In genomic region chr17:68258890-68259435, GRCh38 we compare ENCODE assay signal across 8 cellular contexts. TPM values are rescaled to one million over a fixed set of nuclear protein-coding genes. Genes with fewer than 3 reads are reported as not detected.
DNase-seq lines count a peak whose midpoint lies in the region; ATAC-seq, FAIRE-seq and TF ChIP-seq lines count a peak whose summit lies in the region.
"Not testable (repeated sequence)": the region's sequence is repeated elsewhere in the genome, so short reads cannot be mapped to it uniquely, and the experiment has no call there.

No MANE protein-coding gene starts in this region.

- not testable (repeated sequence) for H3K9me3 Mint-ChIP-seq in activated CD4-positive, alpha-beta T cell treated with anti-CD3 and anti-CD28 coated beads, Interleukin-2, amount 10 ng/mL, durations not matched to agents 7 days and 5 days

- H3K36me3 Mint-ChIP-seq in activated CD4-positive, alpha-beta T cell treated with anti-CD3 and anti-CD28 coated beads, Interleukin-2, amount 10 ng/mL, durations not matched to agents 7 days and 5 days (ENCODE audit: low read depth), result peaks cover 39% of the 10 kb centered on the region

- not testable (repeated sequence) for TF ChIP-seq CTCF in bronchial epithelial cell (IDR thresholded peaks at IDR 0.05; ENCODE audit: insufficient read depth, low read length, severe bottlenecking); kidney (IDR thresholded peaks at IDR 0.05; ENCODE audit: borderline replicate concordance, extremely low read depth, insufficient read depth)

- ATAC-seq in GM18907 (IDR thresholded peaks at IDR 0.05; ENCODE audit: unreplicated experiment) (peak; percentile 89), HG02885 (IDR thresholded peaks at IDR 0.05; ENCODE audit: poor library complexity, unreplicated experiment) (peak; percentile 90)

- not testable (repeated sequence) for H3K9me3 ChIP-seq in kidney (ENCODE audit: control insufficient read depth in 1 of 2, low read length in 2 of 2)

- not testable (repeated sequence) for H3K27me3 ChIP-seq in bronchial epithelial cell (ENCODE audit: control insufficient read depth, insufficient read depth, low read length)

- peak overlapping the region in 1 of 2 donors; percentile 38 for H3K9ac ChIP-seq in kidney (ENCODE audit: low read length in 2 of 2)

- CTCF ChIA-PET in activated CD4-positive, alpha-beta T cell treated with anti-CD3 and anti-CD28 coated beads, Interleukin-2, amount 10 ng/mL, durations not matched to agents 7 days and 5 days (lab: Charles Lee), result interaction anchor here (1.5 kb wide), 1 partner anchor 177 kb away, joined by 6 read pairs; no protein-coding TSS in a partner anchor

- intact Hi-C loops in kidney (cut with DNase I), result not testable (repeated sequence)

- not testable (repeated sequence) for H3K36me3 ChIP-seq in bronchial epithelial cell (ENCODE audit: control insufficient read depth, insufficient read depth, low read length); kidney (ENCODE audit: control insufficient read depth in 1 of 2, insufficient read depth in 2 of 2, low read length in 2 of 2)

- peak overlapping the region; percentile 14 to 54 for H3K27ac ChIP-seq in kidney (ENCODE audit: low read depth in 2 of 2, low read length in 2 of 2)

- H3K4me1 Mint-ChIP-seq in activated CD4-positive, alpha-beta T cell treated with anti-CD3 and anti-CD28 coated beads, Interleukin-2, amount 10 ng/mL, durations not matched to agents 7 days and 5 days, result peaks cover 82% of the 10 kb centered on the region

- H3K27ac Mint-ChIP-seq in activated CD4-positive, alpha-beta T cell treated with anti-CD3 and anti-CD28 coated beads, Interleukin-2, amount 10 ng/mL, durations not matched to agents 7 days and 5 days, result peak overlapping the region; percentile 90

- FAIRE-seq in bronchial epithelial cell (lab: Jason Lieb, UNC); kidney (lab: Jason Lieb, UNC): not testable (repeated sequence)

- peak overlapping the region; percentile 64 for H3K4me3 Mint-ChIP-seq in activated CD4-positive, alpha-beta T cell treated with anti-CD3 and anti-CD28 coated beads, Interleukin-2, amount 10 ng/mL, durations not matched to agents 7 days and 5 days

- H3K27me3 Mint-ChIP-seq in activated CD4-positive, alpha-beta T cell treated with anti-CD3 and anti-CD28 coated beads, Interleukin-2, amount 10 ng/mL, durations not matched to agents 7 days and 5 days, result not testable (repeated sequence)

- not testable (repeated sequence) for H3K4me1 ChIP-seq in kidney (ENCODE audit: control insufficient read depth in 1 of 2, insufficient read depth in 1 of 2, low read depth in 1 of 2, low read length in 2 of 2)

- POLR2A ChIA-PET in activated CD4-positive, alpha-beta T cell treated with anti-CD3 and anti-CD28 coated beads, Interleukin-2, amount 10 ng/mL, durations not matched to agents 7 days and 5 days (lab: Charles Lee), result interaction anchor here (0.7 kb wide), 1 partner anchor 199 kb away, joined by 3 read pairs; no protein-coding TSS in a partner anchor

- H3K4me3 ChIP-seq in bronchial epithelial cell (ENCODE audit: low read depth, low read length) (peak overlapping the region; percentile 16), kidney (ENCODE audit: low read length in 2 of 2) (peak overlapping the region in 1 of 2 donors; percentile 5)

- peak; percentile 36 for DNase-seq in AG08396 (ENCODE audit: low spot score)
- DNase-seq in NCI-H1092 treated with DMSO at 0.1 percent for 48 hours (lab: John Stamatoyannopoulos, UW), result peak; percentile 27
- DNase-seq in activated CD4-positive, alpha-beta T cell treated with anti-CD3 and anti-CD28 coated beads, Interleukin-2, amount 10 ng/mL, durations not matched to agents 7 days and 5 days, result peak; percentile 64
- DNase-seq in bronchial epithelial cell (ENCODE audit: low read depth), result not testable (repeated sequence)
- DNase-seq in kidney, result peak; percentile 89
- peak; percentile 34 to 55 for DNase-seq in stimulated activated CD4-positive, alpha-beta T cell treated with anti-CD3 and anti-CD28 coated beads, Interleukin-1b, Interleukin-23, amount 100 ng/mL, for 1 hour (ENCODE audit: low read depth in 2 of 2)

RNA-seq across cellular contexts. Expression of gene AMZ2, which starts 11.1 kb away (rescaled TPM):
- total RNA-seq in activated CD4-positive, alpha-beta T cell treated with anti-CD3 and anti-CD28 coated beads, Interleukin-2, amount 10 ng/mL, durations not matched to agents 7 days and 5 days, result 10 to 100 TPM; 72.5 to 82.3 TPM
- 107 and 109 TPM in 2 replicates for total RNA-seq in bronchial epithelial cell
- total RNA-seq in kidney, result 48.6 TPM
- polyA plus RNA-seq in kidney (ENCODE audit: insufficient read depth, low read depth, low replicate concordance), result 90.9 TPM

RNA-seq across cellular contexts. Expression of gene SLC16A6, which starts 32.0 kb away (rescaled TPM):
- 1 to 10 TPM; 5.6 to 6.8 TPM for total RNA-seq in activated CD4-positive, alpha-beta T cell treated with anti-CD3 and anti-CD28 coated beads, Interleukin-2, amount 10 ng/mL, durations not matched to agents 7 days and 5 days
- under 0.01 and 0.26 TPM in 2 replicates for total RNA-seq in bronchial epithelial cell
- 3.6 TPM for total RNA-seq in kidney
- 0.82 TPM for polyA plus RNA-seq in kidney (ENCODE audit: insufficient read depth, low read depth, low replicate concordance)

RNA-seq across cellular contexts. Expression of gene ARSG, which starts 32.3 kb away (rescaled TPM):
- total RNA-seq in activated CD4-positive, alpha-beta T cell treated with anti-CD3 and anti-CD28 coated beads, Interleukin-2, amount 10 ng/mL, durations not matched to agents 7 days and 5 days, result 10 to 100 TPM; 11.7 to 13.8 TPM
- 0.79 and 0.90 TPM in 2 replicates for total RNA-seq in bronchial epithelial cell
- total RNA-seq in kidney, result 12.6 TPM
- polyA plus RNA-seq in kidney (ENCODE audit: insufficient read depth, low read depth, low replicate concordance), result 5.0 TPM
